Comparison of ENCODE assay signal across 9 cellular contexts in genomic region chr18:23584019-23584970, GRCh38. TPM values are rescaled to one million over a fixed set of nuclear protein-coding genes. Genes with fewer than 3 reads are reported as not detected.
DNase-seq lines count a peak whose midpoint lies in the region; ATAC-seq and TF ChIP-seq lines count a peak whose summit lies in the region.
"Had no signal": no experiment of that assay in that cellular context is flagged by ENCODE, and none has a peak within 500 bp of the region (broad histone marks: within the 10 kb centered on the region; RNA-seq: fewer than 3 reads in every experiment).

No MANE protein-coding gene starts in this region.

- TF ChIP-seq CTCF in kidney epithelial cell (IDR thresholded peaks at IDR 0.05; ENCODE audit: insufficient read depth, low read length, poor library complexity, severe bottlenecking) (no peak), thoracic aorta (IDR thresholded peaks at IDR 0.05) (no peak)

- no peaks in the 10 kb centered on the region for H3K27me3 Mint-ChIP-seq in activated T-cell treated with anti-CD3 and anti-CD28 coated beads, Interleukin-2, amount 50 U/mL, for 72 hours (ENCODE audit: low read depth)
- H3K27me3 Mint-ChIP-seq in activated naive CD8-positive, alpha-beta T cell treated with anti-CD3 and anti-CD28 coated beads, Interleukin-2, amount 50 U/mL, for 24 hours: no peaks in the 10 kb centered on the region

- ATAC-seq in activated T-cell treated with anti-CD3 and anti-CD28 coated beads, Interleukin-2, amount 50 U/mL, for 72 hours (replicated peaks in 1 of 2): no peak
- no peak for ATAC-seq in activated naive CD8-positive, alpha-beta T cell treated with anti-CD3 and anti-CD28 coated beads, Interleukin-2, amount 50 U/mL, for 24 hours
- ATAC-seq in thoracic aorta (ENCODE audit: insufficient number of reproducible peaks, low FRiP score, low read depth) (no peak), GM21367 (IDR thresholded peaks at IDR 0.05; ENCODE audit: unreplicated experiment) (no peak)
- ATAC-seq: body of pancreas had no signal

- peak overlapping the region; percentile 54 to 57 for H3K4me3 Mint-ChIP-seq in activated T-cell treated with anti-CD3 and anti-CD28 coated beads, Interleukin-2, amount 50 U/mL, for 72 hours
- H3K4me3 Mint-ChIP-seq in activated naive CD8-positive, alpha-beta T cell treated with anti-CD3 and anti-CD28 coated beads, Interleukin-2, amount 50 U/mL, for 24 hours: peak overlapping the region; percentile 91

- H3K36me3 Mint-ChIP-seq in activated T-cell treated with anti-CD3 and anti-CD28 coated beads, Interleukin-2, amount 50 U/mL, for 72 hours (ENCODE audit: insufficient read depth in 2 of 2): no peaks in the 10 kb centered on the region
- H3K36me3 Mint-ChIP-seq in activated naive CD8-positive, alpha-beta T cell treated with anti-CD3 and anti-CD28 coated beads, Interleukin-2, amount 50 U/mL, for 24 hours (ENCODE audit: low read depth): peaks cover 11% of the 10 kb centered on the region

- H3K4me3 ChIP-seq in kidney epithelial cell (ENCODE audit: low read depth, low read length): peak overlapping the region; percentile 88
- peak overlapping the region; percentile 85 for H3K4me3 ChIP-seq in thoracic aorta
- H3K4me3 ChIP-seq: body of pancreas had no signal

- DNase-seq in activated T-cell treated with anti-CD3 and anti-CD28 coated beads, Interleukin-2, amount 50 U/mL, for 72 hours: no peak
- no peak for DNase-seq in activated T-cell treated with anti-CD3 and anti-CD28 coated beads for 4 hours
- no peak for DNase-seq in activated naive CD8-positive, alpha-beta T cell treated with anti-CD3 and anti-CD28 coated beads, Interleukin-2, amount 50 U/mL, for 24 hours
- no peak for DNase-seq in kidney epithelial cell (ENCODE audit: low read depth)
- no peak for DNase-seq in thoracic aorta (ENCODE audit: low spot score)
- DNase-seq in HCEC 1CT: no peak
- no peak for DNase-seq in UCSD-AML1 (lab: John Stamatoyannopoulos, UW; ENCODE audit: unreplicated experiment)

- H3K27ac Mint-ChIP-seq in activated T-cell treated with anti-CD3 and anti-CD28 coated beads, Interleukin-2, amount 50 U/mL, for 72 hours: peak overlapping the region; percentile 27
- H3K27ac Mint-ChIP-seq in activated naive CD8-positive, alpha-beta T cell treated with anti-CD3 and anti-CD28 coated beads, Interleukin-2, amount 50 U/mL, for 24 hours: no peak overlapping the region

- H3K4me1 ChIP-seq in thoracic aorta (ENCODE audit: control insufficient read depth in 1 of 2, low read depth in 2 of 2): peaks cover 24 to 50% of the 10 kb centered on the region in 2 donors

- H3K27ac ChIP-seq in thoracic aorta: no peak overlapping the region

- no peaks in the 10 kb centered on the region for H3K27me3 ChIP-seq in kidney epithelial cell (ENCODE audit: control insufficient read depth, insufficient read depth, low read length)
- no peaks in the 10 kb centered on the region for H3K27me3 ChIP-seq in thoracic aorta (replicated peaks; ENCODE audit: insufficient read depth)
- H3K27me3 ChIP-seq: body of pancreas had no signal

- no peaks in the 10 kb centered on the region for H3K9me3 Mint-ChIP-seq in activated T-cell treated with anti-CD3 and anti-CD28 coated beads, Interleukin-2, amount 50 U/mL, for 72 hours
- H3K9me3 Mint-ChIP-seq in activated naive CD8-positive, alpha-beta T cell treated with anti-CD3 and anti-CD28 coated beads, Interleukin-2, amount 50 U/mL, for 24 hours: no peaks in the 10 kb centered on the region

- H3K4me1 Mint-ChIP-seq in activated T-cell treated with anti-CD3 and anti-CD28 coated beads, Interleukin-2, amount 50 U/mL, for 72 hours (ENCODE audit: low read depth): peaks cover 65% of the 10 kb centered on the region
- H3K4me1 Mint-ChIP-seq in activated naive CD8-positive, alpha-beta T cell treated with anti-CD3 and anti-CD28 coated beads, Interleukin-2, amount 50 U/mL, for 24 hours: peaks cover 54% of the 10 kb centered on the region

- H3K36me3 ChIP-seq in kidney epithelial cell (ENCODE audit: control insufficient read depth, insufficient read depth, low read length): no peaks in the 10 kb centered on the region
- H3K36me3 ChIP-seq in thoracic aorta: no peaks in the 10 kb centered on the region

- no peaks in the 10 kb centered on the region for H3K9me3 ChIP-seq in thoracic aorta
- H3K9me3 ChIP-seq: body of pancreas had no signal

RNA-seq across cellular contexts. Expression of gene NPC1, which starts 2.0 kb away (rescaled TPM):
- total RNA-seq in activated T-cell treated with anti-CD3 and anti-CD28 coated beads, Interleukin-2, amount 50 U/mL, for 72 hours: 10 to 100 TPM; 29.3 to 32.4 TPM
- total RNA-seq in kidney epithelial cell: 111 and 123 TPM in 2 replicates
- total RNA-seq in thoracic aorta: 10 to 100 TPM; 85.6 to 96.7 TPM
